ENCODE assay signal across 32 cellular contexts in the genomic region with DNA sequence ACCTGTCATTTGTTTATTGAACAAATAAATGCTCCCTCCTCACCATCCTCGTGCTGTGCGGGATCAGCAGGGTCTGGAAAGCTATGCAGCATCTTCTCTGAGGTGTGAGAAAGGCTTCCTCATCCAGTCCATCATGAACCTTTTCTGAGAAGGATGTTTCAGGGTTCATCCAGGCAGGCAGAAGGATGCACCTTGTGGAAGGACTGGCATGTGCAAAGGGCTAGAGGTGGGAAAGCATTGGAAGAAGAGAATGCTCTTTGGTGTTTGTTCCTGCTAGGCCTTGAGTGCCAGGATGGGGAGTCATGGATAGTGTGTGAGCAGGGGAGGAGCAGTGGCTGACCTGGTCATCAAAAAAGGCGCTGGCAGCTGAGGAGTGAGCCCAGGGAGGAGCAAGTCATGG. TPM values are rescaled to one million over a fixed set of nuclear protein-coding genes. Genes with fewer than 3 reads are reported as not detected.
"Had no signal": no experiment of that assay in that cellular context is flagged by ENCODE, and none has a peak within 500 bp of the region (broad histone marks: within the 10 kb centered on the region; RNA-seq: fewer than 3 reads in every experiment).

No MANE protein-coding gene starts in this region.

- H3K36me3 ChIP-seq: brain microvascular endothelial cell, cardiac muscle cell had no signal

- H3K4me3 Mint-ChIP-seq: activated CD4-positive, alpha-beta memory T cell treated with anti-CD3 and anti-CD28 coated beads, Interleukin-2, amount 10 ng/mL, durations not matched to agents 7 days and 5 days; activated CD4-positive, alpha-beta T cell treated with anti-CD3 and anti-CD28 coated beads for 36 hours; activated naive CD8-positive, alpha-beta T cell treated with anti-CD3 and anti-CD28 coated beads, Interleukin-2, amount 50 U/mL, for 24 hours; activated T-cell treated with anti-CD3 and anti-CD28 coated beads, Interleukin-2, amount 50 U/mL, for 72 hours; T-cell had no signal

- H3K4me3 ChIP-seq: cardiac muscle cell, SK-N-MC had no signal

- H3K27me3 ChIP-seq: cardiac muscle cell had no signal

- H3K27ac Mint-ChIP-seq: activated CD4-positive, alpha-beta memory T cell treated with anti-CD3 and anti-CD28 coated beads, Interleukin-2, amount 10 ng/mL, durations not matched to agents 7 days and 5 days; activated CD4-positive, alpha-beta T cell treated with anti-CD3 and anti-CD28 coated beads for 36 hours; activated naive CD4-positive, alpha-beta T cell treated with anti-CD3 and anti-CD28 coated beads, Interleukin-2, amount 50 U/mL, for 72 hours; activated naive CD8-positive, alpha-beta T cell treated with anti-CD3 and anti-CD28 coated beads, Interleukin-2, amount 50 U/mL, for 24 hours; activated T-cell treated with anti-CD3 and anti-CD28 coated beads, Interleukin-2, amount 50 U/mL, for 72 hours; activated T-helper 2 cell treated with anti-CD3 and anti-CD28 coated beads, Interferon-gamma antibody, Interleukin-2, Interleukin-4, amounts not matched to agents 10 μg/mL and 5 μg/mL and 100 μg/mL, durations not matched to agents 14 hours and 24 hours and 36 hours had no signal

- H3K9me3 Mint-ChIP-seq: activated naive CD8-positive, alpha-beta T cell treated with anti-CD3 and anti-CD28 coated beads, Interleukin-2, amount 50 U/mL, for 24 hours had no signal

- FAIRE-seq: astrocyte had no signal

- H3K27ac ChIP-seq: brain microvascular endothelial cell, cardiac muscle cell, SK-N-MC, VCaP had no signal

- H3K4me1 Mint-ChIP-seq: activated CD4-positive, alpha-beta memory T cell treated with anti-CD3 and anti-CD28 coated beads, Interleukin-2, amount 10 ng/mL, durations not matched to agents 7 days and 5 days; activated CD4-positive, alpha-beta T cell treated with anti-CD3 and anti-CD28 coated beads for 36 hours; activated naive CD8-positive, alpha-beta T cell treated with anti-CD3 and anti-CD28 coated beads, Interleukin-2, amount 50 U/mL, for 24 hours had no signal

- DNase-seq: activated CD4-positive, alpha-beta memory T cell treated with anti-CD3 and anti-CD28 coated beads, Interleukin-2, amount 10 ng/mL, durations not matched to agents 7 days and 5 days; activated CD4-positive, alpha-beta T cell treated with anti-CD3 and anti-CD28 coated beads for 36 hours; activated CD4-positive, alpha-beta T cell treated with anti-CD3 and anti-CD28 coated beads, Interleukin-2, amount 50 U/mL, for 1 hour; activated CD8-positive, alpha-beta memory T cell treated with anti-CD3 and anti-CD28 coated beads, Interleukin-2, amount 50 U/mL, for 4 hours; activated naive CD8-positive, alpha-beta T cell treated with anti-CD3 and anti-CD28 coated beads, Interleukin-2, amount 50 U/mL, for 24 hours; activated T-cell treated with anti-CD3 and anti-CD28 coated beads, Interleukin-2, amount 50 U/mL, for 72 hours; amniotic stem cell; brain microvascular endothelial cell; cerebellar nuclear complex; Kasumi-1; KBM-7; NCI-H1048; NCI-H146; NCI-H1930; NCI-H345; NCI-H510A; NCI-H526 treated with DMSO at 0.1 percent for 48 hours; NCI-H82; NK-92 treated with Interleukin-12 subunit alpha and Interleukin-12 subunit beta, amount 100 ng/mL, for 24 hours; OCI-M1; RPMI8226; T-cell; T-helper 2 cell had no signal

- ATAC-seq: activated CD4-positive, alpha-beta T cell treated with anti-CD3 and anti-CD28 coated beads for 36 hours; activated naive CD4-positive, alpha-beta T cell treated with anti-CD3 and anti-CD28 coated beads, Interleukin-2, amount 50 U/mL, for 72 hours; activated naive CD8-positive, alpha-beta T cell treated with anti-CD3 and anti-CD28 coated beads, Interleukin-2, amount 50 U/mL, for 24 hours; activated T-cell treated with anti-CD3 and anti-CD28 coated beads, Interleukin-2, amount 50 U/mL, for 72 hours; Panc1; Right ventricle myocardium inferior; T-cell had no signal

RNA-seq across cellular contexts. Expression of a gene that starts 6.6 kb away (rescaled TPM):
- total RNA-seq: activated CD4-positive, alpha-beta memory T cell treated with anti-CD3 and anti-CD28 coated beads, Interleukin-2, amount 10 ng/mL, durations not matched to agents 7 days and 5 days; activated T-helper 2 cell treated with anti-CD3 and anti-CD28 coated beads, Interferon-gamma antibody, Interleukin-2, Interleukin-4, amounts not matched to agents 10 μg/mL and 5 μg/mL and 100 μg/mL, durations not matched to agents 14 hours and 24 hours and 36 hours had no signal

RNA-seq across cellular contexts. Expression of a gene that starts 20.1 kb away (rescaled TPM):
- total RNA-seq: activated CD4-positive, alpha-beta memory T cell treated with anti-CD3 and anti-CD28 coated beads, Interleukin-2, amount 10 ng/mL, durations not matched to agents 7 days and 5 days; activated CD4-positive, alpha-beta T cell treated with anti-CD3 and anti-CD28 coated beads for 36 hours; activated CD8-positive, alpha-beta memory T cell treated with anti-CD3 and anti-CD28 coated beads for 36 hours; activated naive CD4-positive, alpha-beta T cell treated with anti-CD3 and anti-CD28 coated beads, Interleukin-2, amount 50 U/mL, for 72 hours; activated T-helper 2 cell treated with anti-CD3 and anti-CD28 coated beads, Interferon-gamma antibody, Interleukin-2, Interleukin-4, amounts not matched to agents 10 μg/mL and 5 μg/mL and 100 μg/mL, durations not matched to agents 14 hours and 24 hours and 36 hours; astrocyte; cardiac muscle cell; Right ventricle myocardium inferior had no signal
- polyA plus RNA-seq: cardiac muscle cell had no signal

RNA-seq across cellular contexts. Expression of a gene that starts 35.6 kb away (rescaled TPM):
- total RNA-seq: activated CD4-positive, alpha-beta memory T cell treated with anti-CD3 and anti-CD28 coated beads, Interleukin-2, amount 10 ng/mL, durations not matched to agents 7 days and 5 days; activated CD8-positive, alpha-beta memory T cell treated with anti-CD3 and anti-CD28 coated beads for 36 hours; activated T-cell treated with anti-CD3 and anti-CD28 coated beads, Interleukin-2, amount 50 U/mL, for 72 hours; activated T-helper 2 cell treated with anti-CD3 and anti-CD28 coated beads, Interferon-gamma antibody, Interleukin-2, Interleukin-4, amounts not matched to agents 10 μg/mL and 5 μg/mL and 100 μg/mL, durations not matched to agents 14 hours and 24 hours and 36 hours; Right ventricle myocardium inferior had no signal
- polyA plus RNA-seq: cardiac muscle cell had no signal
